10 cellular contexts compared by ENCODE assay signal in the genomic region with DNA sequence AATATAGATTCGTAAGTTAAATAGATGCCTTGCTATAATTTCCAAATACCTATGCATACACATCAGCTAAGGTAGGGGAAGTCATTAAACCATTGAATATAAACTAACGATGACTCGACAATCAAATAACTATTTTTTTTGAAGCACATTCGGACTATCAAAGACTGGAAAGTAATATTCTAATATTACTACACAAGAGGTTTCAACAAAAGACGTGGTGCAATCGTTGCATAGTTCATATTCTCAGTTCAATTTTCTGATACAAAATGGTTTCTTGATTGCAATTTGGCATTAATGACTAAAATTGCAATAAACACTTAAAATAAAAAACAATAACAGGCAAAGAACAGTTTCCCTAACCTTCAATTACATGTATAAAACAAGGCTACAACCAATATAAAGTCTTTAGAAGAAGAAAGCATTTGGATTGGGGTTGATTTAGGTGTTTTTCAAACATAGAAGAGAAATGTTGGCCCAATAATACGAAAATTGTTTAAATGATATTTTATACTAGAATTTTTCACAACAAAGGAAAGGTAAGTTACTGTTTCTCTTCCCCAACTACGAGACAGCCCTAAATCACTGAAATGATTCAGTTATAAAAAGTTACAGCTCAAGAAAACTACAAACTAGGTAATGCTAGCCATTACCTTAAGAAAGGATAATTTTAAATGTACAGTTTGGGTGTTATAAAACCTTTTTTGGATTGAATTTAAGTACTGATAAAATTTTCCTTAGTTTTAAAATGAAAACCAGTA. TPM values are rescaled to one million over a fixed set of nuclear protein-coding genes. Genes with fewer than 3 reads are reported as not detected.
DNase-seq lines count a peak whose midpoint lies in the region; ATAC-seq and TF ChIP-seq lines count a peak whose summit lies in the region.
"Had no signal": no experiment of that assay in that cellular context is flagged by ENCODE, and none has a peak within 500 bp of the region (broad histone marks: within the 10 kb centered on the region; RNA-seq: fewer than 3 reads in every experiment).

No MANE protein-coding gene starts in this region.

- TF ChIP-seq CTCF in endothelial cell (IDR thresholded peaks at IDR 0.05; ENCODE audit: unreplicated experiment): no peak
- TF ChIP-seq CTCF in nephron progenitor cell (IDR thresholded peaks at IDR 0.05): no peak
- TF ChIP-seq CTCF in upper lobe of right lung (IDR thresholded peaks at IDR 0.05): no peak

- peaks cover 15% of the 10 kb centered on the region for H3K27me3 ChIP-seq in upper lobe of right lung

- H3K27ac Mint-ChIP-seq in endothelial cell (ENCODE audit: unreplicated experiment) (no peak overlapping the region), nephron progenitor cell (no peak overlapping the region)

- H3K36me3 ChIP-seq in upper lobe of right lung: no peaks in the 10 kb centered on the region

- H3K4me3 ChIP-seq in upper lobe of right lung: peak overlapping the region; percentile 47

- H3K4me1 Mint-ChIP-seq in endothelial cell (ENCODE audit: unreplicated experiment) (peaks cover 18% of the 10 kb centered on the region), nephron progenitor cell (peaks cover 20% of the 10 kb centered on the region)

- H3K9me3 Mint-ChIP-seq in endothelial cell (ENCODE audit: unreplicated experiment) (no peaks in the 10 kb centered on the region), nephron progenitor cell (no peaks in the 10 kb centered on the region)

- DNase-seq in NCI-H2227 treated with DMSO at 0.1 percent for 48 hours (lab: John Stamatoyannopoulos, UW): peak; percentile 45
- DNase-seq in NCI-H2227 (lab: John Stamatoyannopoulos, UW; ENCODE audit: unreplicated experiment): no peak
- DNase-seq in endothelial cell (ENCODE audit: low spot score): no peak
- DNase-seq in nephron progenitor cell: no peak
- DNase-seq in upper lobe of right lung: no peak
- no peak for DNase-seq in stimulated activated naive CD4-positive, alpha-beta T cell (lab: John Stamatoyannopoulos, UW)
- no peak for DNase-seq in stimulated activated CD8-positive, alpha-beta memory T cell treated with anti-CD3 and anti-CD28 coated beads, Interleukin-4, amount 100 ng/mL, for 48 hours
- DNase-seq: activated effector memory CD4-positive, alpha-beta T cell treated with anti-CD3 and anti-CD28 coated beads, Interleukin-2, amount 50 U/mL, for 16 hours; effector CD4-positive, alpha-beta T cell had no signal

- intact Hi-C loops in upper lobe of right lung (cut with DNase I): no loop called here

- peak overlapping the region; percentile 84 for H3K4me3 Mint-ChIP-seq in endothelial cell (ENCODE audit: unreplicated experiment)
- H3K4me3 Mint-ChIP-seq in nephron progenitor cell: peak overlapping the region; percentile 70

- H3K27me3 Mint-ChIP-seq in endothelial cell (ENCODE audit: unreplicated experiment): peaks cover 1% of the 10 kb centered on the region
- peaks cover 33% of the 10 kb centered on the region for H3K27me3 Mint-ChIP-seq in nephron progenitor cell (ENCODE audit: low read depth, poor library complexity)

- H3K27ac ChIP-seq in upper lobe of right lung: no peak overlapping the region

- H3K4me1 ChIP-seq in upper lobe of right lung: no peaks in the 10 kb centered on the region

- ATAC-seq in upper lobe of right lung: no peak
- no peak for ATAC-seq in GM21526 (IDR thresholded peaks at IDR 0.05; ENCODE audit: low FRiP score, unreplicated experiment)

- H3K9me3 ChIP-seq in upper lobe of right lung: no peaks in the 10 kb centered on the region

- no peaks in the 10 kb centered on the region for H3K36me3 Mint-ChIP-seq in endothelial cell (ENCODE audit: low read depth, unreplicated experiment)
- no peaks in the 10 kb centered on the region for H3K36me3 Mint-ChIP-seq in nephron progenitor cell (ENCODE audit: low read depth)

RNA-seq across cellular contexts. Expression of gene BLID, which starts 17.6 kb away (rescaled TPM):
- not detected for total RNA-seq in endothelial cell (ENCODE audit: unreplicated experiment)
- not detected for total RNA-seq in upper lobe of right lung
